In the genomic region with DNA sequence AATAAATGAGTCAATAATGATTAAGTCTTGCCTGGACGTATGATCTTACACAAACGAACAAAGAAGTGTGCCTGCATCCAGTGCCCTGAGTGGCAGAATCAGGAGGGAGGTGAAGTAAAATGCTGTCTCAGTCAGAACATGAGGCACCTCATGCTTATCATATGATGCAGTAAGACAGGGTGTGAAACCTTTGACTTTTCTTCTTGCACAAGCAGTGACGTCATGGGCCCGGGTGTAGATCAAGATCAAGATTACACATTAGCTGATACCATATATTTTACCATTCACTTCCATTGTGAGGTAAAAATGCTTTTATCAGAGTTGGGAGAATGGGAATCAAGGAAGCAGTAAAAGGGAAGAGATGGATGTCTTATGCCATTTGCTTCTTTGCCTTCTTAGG, we compare ENCODE assay signal across 16 cellular contexts.
"Had no signal": no experiment of that assay in that cellular context is flagged by ENCODE, and none has a peak within 500 bp of the region (broad histone marks: within the 10 kb centered on the region; RNA-seq: fewer than 3 reads in every experiment).

No MANE protein-coding gene starts in this region.

- DNase-seq: colonic mucosa; dermis blood vessel endothelial cell; erythroblast; heart right ventricle; hypothalamus; kidney glomerular epithelial cell; naive thymus-derived CD4-positive, alpha-beta T cell; psoas muscle; retina; spleen; stimulated activated CD4-positive, alpha-beta T cell treated with anti-CD3 and anti-CD28 coated beads, Interleukin-2, amount 100 ng/mL, for 24 hours; stimulated activated CD4-positive, alpha-beta T cell treated with anti-CD3 and anti-CD28 coated beads, Interleukin-4, amount 100 ng/mL, for 4 hours; stimulated activated naive B cell treated with anti-CD40 and anti-IgM and Interleukin-4, amounts not matched to agents 10 μg/mL and 1 μg/mL and 100 μg/mL, for 72 hours; stimulated activated naive CD8-positive, alpha-beta T cell treated with anti-CD3 and anti-CD28 coated beads, Interleukin-15, amount 100 ng/mL, for 72 hours had no signal

- ATAC-seq: heart right ventricle; naive thymus-derived CD4-positive, alpha-beta T cell; psoas muscle; sciatic nerve; stimulated activated naive B cell treated with anti-CD40 and anti-IgM and Interleukin-4, amounts not matched to agents 10 μg/mL and 1 μg/mL and 100 μg/mL, for 72 hours; stimulated activated naive CD8-positive, alpha-beta T cell treated with anti-CD3 and anti-CD28 coated beads, Interleukin-15, amount 100 ng/mL, for 72 hours had no signal

- H3K4me3 ChIP-seq: colonic mucosa, heart right ventricle, psoas muscle, spleen, thoracic aorta had no signal
